ENCODE assay signal across 27 cellular contexts in genomic region chr3:107387555-107387954, GRCh38. TPM values are rescaled to one million over a fixed set of nuclear protein-coding genes. Genes with fewer than 3 reads are reported as not detected.
DNase-seq lines count a peak whose midpoint lies in the region; ATAC-seq, FAIRE-seq and TF ChIP-seq lines count a peak whose summit lies in the region.
"Had no signal": no experiment of that assay in that cellular context is flagged by ENCODE, and none has a peak within 500 bp of the region (broad histone marks: within the 10 kb centered on the region; RNA-seq: fewer than 3 reads in every experiment).

No MANE protein-coding gene starts in this region.

- H3K27ac ChIP-seq in GM23248 (no peak overlapping the region), RWPE2 (ENCODE audit: poor library complexity, severe bottlenecking) (no peak overlapping the region), mesenchymal stem cell (ENCODE audit: low read length, poor library complexity, severe bottlenecking) (no peak overlapping the region)
- H3K27ac ChIP-seq: A549, KMS-11, SJSA1 had no signal

- H2BK15ac ChIP-seq in mesenchymal stem cell (ENCODE audit: low read depth, poor library complexity, severe bottlenecking), result no peak overlapping the region

- H3K9me2 ChIP-seq in GM23248 (ENCODE audit: insufficient read depth), result 0 out of 2 replicates have a peak, but pooled peaks cover 3% of the 10 kb centered on the region

- in situ Hi-C loops in GM23248 (cut with MboI), result no loop called here

- H2BK12ac ChIP-seq in mesenchymal stem cell (ENCODE audit: low read length in 2 of 2), result no peak overlapping the region

- DNase-seq in GM23248 (peak; percentile 22), RWPE2 (ENCODE audit: low spot score) (no peak), bronchial epithelial cell (ENCODE audit: low read depth) (peak; percentile 7), mesenchymal stem cell (peak; percentile 4), GF-D8 (lab: John Stamatoyannopoulos, UW) (no peak), NCI-H1417 treated with DMSO at 0.1 percent for 48 hours (lab: John Stamatoyannopoulos, UW) (no peak)
- DNase-seq: BE2C, DMS53, EL, GOT3, MV-4-11, NCI-H1105 treated with DMSO at 0.1 percent for 48 hours, NCI-H1694, NCI-H2081, NCI-H2171 treated with DMSO at 0.1 percent for 48 hours, NCI-H446, NCI-H526 treated with DMSO at 0.1 percent for 48 hours, OCI-M1 had no signal

- H3K79me1 ChIP-seq in mesenchymal stem cell (replicated peaks; ENCODE audit: low read length, poor library complexity, severe bottlenecking), result no peaks in the 10 kb centered on the region

- ATAC-seq in RWPE2 (ENCODE audit: low read depth), result peak; percentile 36; the same call in 1 of the 3 replicates
- no peak for ATAC-seq in HG02623 (IDR thresholded peaks at IDR 0.05; ENCODE audit: unreplicated experiment)
- ATAC-seq: A549, HCT116, Right ventricle myocardium inferior had no signal

- TF ChIP-seq CTCF in RWPE2 (IDR thresholded peaks at IDR 0.05; ENCODE audit: poor library complexity, severe bottlenecking) (no peak), bronchial epithelial cell (IDR thresholded peaks at IDR 0.05; ENCODE audit: insufficient read depth, low read length, severe bottlenecking) (no peak)

- H3K9ac ChIP-seq in GM23248, result no peak overlapping the region
- no peak overlapping the region for H3K9ac ChIP-seq in mesenchymal stem cell (ENCODE audit: low read length)
- H3K9ac ChIP-seq: KMS-11 had no signal

- H2AK5ac ChIP-seq in mesenchymal stem cell (ENCODE audit: low read length, severe bottlenecking), result no peak overlapping the region

- no peak overlapping the region for H3K23ac ChIP-seq in mesenchymal stem cell (ENCODE audit: low read length in 2 of 2)

- no peak overlapping the region for H4K91ac ChIP-seq in mesenchymal stem cell (ENCODE audit: low read length)

- H3K14ac ChIP-seq in mesenchymal stem cell (ENCODE audit: low read length in 2 of 2), result no peak overlapping the region

- H3K4ac ChIP-seq in mesenchymal stem cell (ENCODE audit: low read depth in 1 of 2, low read length in 2 of 2), result no peak overlapping the region

- H2BK5ac ChIP-seq in mesenchymal stem cell (ENCODE audit: low read depth, low read length, poor library complexity, severe bottlenecking), result no peak overlapping the region

- 0 out of 2 replicates have a peak, but pooled peaks cover 2% of the 10 kb centered on the region for H3F3A ChIP-seq in GM23248 (ENCODE audit: insufficient read depth)

- no peak overlapping the region for H3K18ac ChIP-seq in mesenchymal stem cell (ENCODE audit: low read depth in 1 of 2, low read length in 2 of 2)

- H3K4me2 ChIP-seq in GM23248 (ENCODE audit: unreplicated experiment), result no peak overlapping the region
- no peak overlapping the region for H3K4me2 ChIP-seq in mesenchymal stem cell (ENCODE audit: low read length, poor library complexity, severe bottlenecking)
- H3K4me2 ChIP-seq: A549, KMS-11 had no signal

- H3K36me3 ChIP-seq in GM23248 (ENCODE audit: low read depth) (no peaks in the 10 kb centered on the region), RWPE2 (ENCODE audit: low read depth) (no peaks in the 10 kb centered on the region), bronchial epithelial cell (ENCODE audit: control insufficient read depth, insufficient read depth, low read length) (no peaks in the 10 kb centered on the region), mesenchymal stem cell (ENCODE audit: control insufficient read depth in 1 of 2, insufficient read depth in 2 of 2, low read depth in 1 of 2, low read length in 2 of 2) (no peaks in the 10 kb centered on the region)
- H3K36me3 ChIP-seq: BE2C, SJSA1 had no signal

- no peak overlapping the region for H2BK120ac ChIP-seq in mesenchymal stem cell (ENCODE audit: low read depth, low read length)

- no peak for FAIRE-seq in bronchial epithelial cell (lab: Jason Lieb, UNC)
- FAIRE-seq: A549, D721Med, HTR-8/SVneo, RCC 7860 had no signal

- H3K4me3 ChIP-seq in GM23248 (no peak overlapping the region), RWPE2 (ENCODE audit: severe bottlenecking) (no peak overlapping the region), bronchial epithelial cell (ENCODE audit: low read depth, low read length) (no peak overlapping the region), mesenchymal stem cell (ENCODE audit: insufficient read depth in 1 of 2, low read depth in 1 of 2, low read length in 2 of 2) (no peak overlapping the region)
- H3K4me3 ChIP-seq: A549, SJSA1 had no signal

- WGBS in GM23248 (ENCODE audit: low coverage in 1 of 2, low lambda C conversion rate in 2 of 2, missing lambda C conversion rate in 2 of 2), 2 experiments, result 81 to 84% methylated on average over 3 of the region's 3 CpGs
- WGBS in mesenchymal stem cell, result 95% methylated on average over 2 of the region's 3 CpGs

- H3K27me3 ChIP-seq in GM23248 (replicated peaks; ENCODE audit: insufficient read depth) (no peaks in the 10 kb centered on the region), RWPE2 (ENCODE audit: insufficient read depth, poor library complexity, severe bottlenecking) (no peaks in the 10 kb centered on the region), bronchial epithelial cell (ENCODE audit: control insufficient read depth, insufficient read depth, low read length) (no peaks in the 10 kb centered on the region), mesenchymal stem cell (ENCODE audit: control insufficient read depth in 1 of 2, insufficient read depth in 1 of 2, low read length in 2 of 2) (peaks cover 0 to 5% of the 10 kb centered on the region in 2 experiments)
- H3K27me3 ChIP-seq: SJSA1 had no signal

- no peaks in the 10 kb centered on the region for H3K79me2 ChIP-seq in GM23248 (ENCODE audit: insufficient read depth)

- H3K4me1 ChIP-seq in GM23248 (ENCODE audit: insufficient read depth) (peaks cover 6% of the 10 kb centered on the region), RWPE2 (ENCODE audit: insufficient read depth, poor library complexity, severe bottlenecking) (peaks cover 11% of the 10 kb centered on the region), mesenchymal stem cell (ENCODE audit: control insufficient read depth, insufficient read depth, low read depth, low read length) (no peaks in the 10 kb centered on the region)
- H3K4me1 ChIP-seq: A549, BE2C had no signal

- no peaks in the 10 kb centered on the region for H4K20me1 ChIP-seq in GM23248 (ENCODE audit: insufficient read depth)

- H4K8ac ChIP-seq in mesenchymal stem cell (ENCODE audit: low read length), result no peak overlapping the region

- H3K9me3 ChIP-seq in GM23248 (ENCODE audit: low read depth), result no peaks in the 10 kb centered on the region
- no peaks in the 10 kb centered on the region for H3K9me3 ChIP-seq in RWPE2 (ENCODE audit: severe bottlenecking)
- H3K9me3 ChIP-seq in mesenchymal stem cell (ENCODE audit: control insufficient read depth, low read length), result no peaks in the 10 kb centered on the region
- H3K9me3 ChIP-seq: A549, BE2C, SJSA1 had no signal

- H2AFZ ChIP-seq in GM23248 (no peak overlapping the region), mesenchymal stem cell (ENCODE audit: low read depth, low read length) (no peak overlapping the region)

RNA-seq across cellular contexts. Expression of gene CCDC54, which starts 10.3 kb away (rescaled TPM):
- not detected in 2 replicates for total RNA-seq in GM23248 (2014; rRNA removed; shearing (Covaris generic))
- 0.16 and 0.52 TPM in 2 replicates for polyA plus RNA-seq in GM23248 (2016; fragmentation: Nextera tagmentation; extraction: Ambion mirVana)
- not detected in 2 replicates for total RNA-seq in bronchial epithelial cell
- not detected for polyA plus RNA-seq in mesenchymal stem cell (2013, experiment 1 of 2)
- polyA plus RNA-seq in mesenchymal stem cell (2013, experiment 2 of 2), result not detected
- total RNA-seq: Right ventricle myocardium inferior, SJSA1 had no signal
- polyA plus RNA-seq: A549 had no signal

Comparison
In these comparisons a context has a peak if more than half of its experiments do, and no peak if none do; other contexts are left out.
1. DNase-seq: peak in GM23248 (single experiment), bronchial epithelial cell (single experiment) and mesenchymal stem cell (single experiment); none in RWPE2 (single experiment), GF-D8 (single experiment) and NCI-H1417 treated with DMSO at 0.1 percent for 48 hours (single experiment).